ENCODE assay signal across 21 cellular contexts in the genomic region with DNA sequence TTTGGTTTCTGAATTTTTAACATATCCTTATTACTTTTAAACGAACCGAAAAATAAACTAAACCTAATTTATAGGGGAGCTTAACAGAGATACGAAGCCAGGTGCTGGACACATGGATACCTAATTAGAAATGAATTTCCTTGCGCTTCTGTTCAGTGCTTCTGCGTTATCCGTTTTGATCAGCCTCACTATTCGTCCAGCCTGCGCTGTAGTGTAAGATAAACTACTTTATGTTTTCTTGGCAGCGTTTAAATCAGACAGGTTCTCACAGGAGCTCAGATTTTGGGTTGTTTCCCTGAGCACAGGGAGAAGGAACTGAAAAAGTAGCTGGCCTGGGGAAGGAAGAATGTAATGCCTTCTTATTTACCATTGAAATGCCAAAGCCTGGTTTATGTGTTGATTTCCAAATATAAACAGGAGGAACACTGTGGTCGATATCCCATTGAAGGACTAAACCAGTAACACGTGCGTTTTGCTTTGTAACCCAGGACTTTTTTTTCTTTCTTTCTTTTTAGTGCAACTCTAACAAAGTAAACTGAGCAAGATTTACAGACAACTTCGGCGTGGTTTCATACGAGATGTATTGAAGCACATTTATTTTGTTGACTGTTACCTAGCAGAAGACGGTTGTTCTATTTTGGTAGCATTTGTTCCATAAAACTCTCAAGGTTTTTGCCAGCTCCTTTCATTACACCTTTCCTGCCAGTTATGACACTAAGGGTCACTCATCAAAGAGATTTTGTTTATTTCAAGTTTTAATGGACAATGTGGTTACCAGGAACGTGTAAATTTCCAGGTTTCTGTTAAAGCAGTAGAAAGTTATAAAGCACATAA.
DNase-seq lines count a peak whose midpoint lies in the region; ATAC-seq, FAIRE-seq and TF ChIP-seq lines count a peak whose summit lies in the region.
"Had no signal": no experiment of that assay in that cellular context is flagged by ENCODE, and none has a peak within 500 bp of the region (broad histone marks: within the 10 kb centered on the region; RNA-seq: fewer than 3 reads in every experiment).

No MANE protein-coding gene starts in this region.

- H3K36me3 Mint-ChIP-seq in osteocyte (ENCODE audit: unreplicated experiment): no peaks in the 10 kb centered on the region
- H3K36me3 Mint-ChIP-seq: activated naive CD8-positive, alpha-beta T cell treated with anti-CD3 and anti-CD28 coated beads, Interleukin-2, amount 10 ng/mL, durations not matched to agents 7 days and 5 days; CD4-positive, CD25-positive, alpha-beta regulatory T cell had no signal

- H3K4me1 Mint-ChIP-seq in osteocyte (ENCODE audit: unreplicated experiment): peaks cover 38% of the 10 kb centered on the region
- H3K4me1 Mint-ChIP-seq: CD4-positive, CD25-positive, alpha-beta regulatory T cell had no signal

- ATAC-seq in HG03521 (IDR thresholded peaks at IDR 0.05; ENCODE audit: unreplicated experiment): no peak
- ATAC-seq: mucosa of descending colon; sciatic nerve; stimulated activated naive CD8-positive, alpha-beta T cell treated with anti-CD3 and anti-CD28 coated beads, Interleukin-15, Interleukin-2, amounts not matched to agents 100 U/mL and 50 U/mL, for 24 hours had no signal

- 18 to 19% methylated on average over 17 of the region's 17 CpGs for WGBS in esophagus squamous epithelium, 2 donors

- no peak for TF ChIP-seq CTCF in esophagus squamous epithelium (IDR thresholded peaks at IDR 0.05)
- TF ChIP-seq CTCF in osteocyte (IDR thresholded peaks at IDR 0.05): no peak
- TF ChIP-seq CTCF in D721Med (IDR thresholded peaks at IDR 0.05; ENCODE audit: insufficient read depth, missing control alignments): no peak

- TF ChIP-seq POLR2A in esophagus squamous epithelium (IDR thresholded peaks at IDR 0.05): no peak

- intact Hi-C loops in esophagus squamous epithelium (cut with DNase I): no loop called here

- FAIRE-seq in D721Med (lab: Jason Lieb, UNC): no peak
- FAIRE-seq: islet of Langerhans had no signal

- H3K9me3 Mint-ChIP-seq in osteocyte (ENCODE audit: unreplicated experiment): no peaks in the 10 kb centered on the region
- H3K9me3 Mint-ChIP-seq: activated naive CD8-positive, alpha-beta T cell treated with anti-CD3 and anti-CD28 coated beads, Interleukin-2, amount 10 ng/mL, durations not matched to agents 7 days and 5 days; CD4-positive, CD25-positive, alpha-beta regulatory T cell had no signal

- peaks cover 0 to 11% (median 4%) of the 10 kb centered on the region in 3 donors for H3K4me1 ChIP-seq in esophagus squamous epithelium

- H3K27ac Mint-ChIP-seq in osteocyte (ENCODE audit: unreplicated experiment): peak overlapping the region; percentile 80
- H3K27ac Mint-ChIP-seq: activated naive CD8-positive, alpha-beta T cell treated with anti-CD3 and anti-CD28 coated beads, Interleukin-2, amount 10 ng/mL, durations not matched to agents 7 days and 5 days; CD4-positive, CD25-positive, alpha-beta regulatory T cell had no signal

- H3K27me3 ChIP-seq in esophagus squamous epithelium: peaks cover 0 to 42% (median 0%) of the 10 kb centered on the region in 4 donors
- H3K27me3 ChIP-seq: cardiac muscle cell had no signal

- H3K9me3 ChIP-seq in esophagus squamous epithelium: no peaks in the 10 kb centered on the region
- H3K9me3 ChIP-seq: heart right ventricle, mucosa of descending colon, neutrophil had no signal

- H3K27ac ChIP-seq in esophagus squamous epithelium: no peak overlapping the region
- H3K27ac ChIP-seq: GM23248, heart right ventricle, neutrophil, WERI-Rb-1 had no signal

- no peaks in the 10 kb centered on the region for H3K36me3 ChIP-seq in esophagus squamous epithelium
- H3K36me3 ChIP-seq: cardiac muscle cell, heart right ventricle, neutrophil, WERI-Rb-1 had no signal

- H3K27me3 Mint-ChIP-seq in osteocyte (ENCODE audit: unreplicated experiment): no peaks in the 10 kb centered on the region

- H3K4me3 ChIP-seq in esophagus squamous epithelium: peak overlapping the region in 3 of 4 donors; percentile 3 to 32 (median 15)
- H3K4me3 ChIP-seq: cardiac muscle cell, GM23248, heart right ventricle, mucosa of descending colon had no signal

- DNase-seq in ELF-1 (ENCODE audit: low read depth, low spot score) (peak; percentile 18), SW480 (ENCODE audit: low spot score) (peak; percentile 23), esophagus squamous epithelium (lab: John Stamatoyannopoulos, UW) (no peak), osteocyte (ENCODE audit: extremely low spot score, unreplicated experiment) (no peak), NCI-H128 (lab: John Stamatoyannopoulos, UW; ENCODE audit: unreplicated experiment) (no peak), D721Med (ENCODE audit: insufficient read length, low spot score) (no peak)
- DNase-seq in activated T-cell treated with anti-CD3 and anti-CD28 coated beads, Interleukin-2, amount 50 U/mL, for 1 hour: no peak
- DNase-seq: activated naive CD8-positive, alpha-beta T cell treated with anti-CD3 and anti-CD28 coated beads, Interleukin-2, amount 10 ng/mL, durations not matched to agents 7 days and 5 days; CD4-positive, CD25-positive, alpha-beta regulatory T cell; GM23248; heart right ventricle; mucosa of descending colon; MV-4-11; stimulated activated naive CD8-positive, alpha-beta T cell treated with anti-CD3 and anti-CD28 coated beads, Interleukin-15, Interleukin-2, amounts not matched to agents 100 U/mL and 50 U/mL, for 24 hours; T-helper 1 cell; WERI-Rb-1 had no signal

- H3K4me3 Mint-ChIP-seq in osteocyte (ENCODE audit: unreplicated experiment): no peak overlapping the region
- H3K4me3 Mint-ChIP-seq: CD4-positive, CD25-positive, alpha-beta regulatory T cell had no signal

Comparison
In these comparisons a context has a peak if more than half of its experiments do, and no peak if none do; other contexts are left out.
1. DNase-seq: peak in ELF-1 (single experiment) and SW480 (single experiment); none in esophagus squamous epithelium (single experiment), osteocyte (single experiment), activated T-cell treated with anti-CD3 and anti-CD28 coated beads, Interleukin-2, amount 50 U/mL, for 1 hour (single experiment), NCI-H128 (single experiment) and D721Med (single experiment).